ENCODE assay signal across 15 cellular contexts in genomic region chr9:130331573-130331972, GRCh38.
A peak's percentile ranks its signal among the peaks of the same experiment; 100 is the strongest.
DNase-seq lines count a peak whose midpoint lies in the region; ATAC-seq and TF ChIP-seq lines count a peak whose summit lies in the region.
"Had no signal": no experiment of that assay in that cellular context is flagged by ENCODE, and none has a peak within 500 bp of the region (broad histone marks: within the 10 kb centered on the region; RNA-seq: fewer than 3 reads in every experiment).

No MANE protein-coding gene starts in this region.

- intact Hi-C loops in psoas muscle (cut with DNase I) (no loop called here), ascending aorta (cut with DNase I) (no loop called here)

- no peaks in the 10 kb centered on the region for H3K4me1 ChIP-seq in psoas muscle
- no peaks in the 10 kb centered on the region for H3K4me1 ChIP-seq in ascending aorta
- H3K4me1 ChIP-seq: breast epithelium had no signal

- H3K4me3 ChIP-seq in AG10803 (ENCODE audit: low read length) (no peak overlapping the region), psoas muscle (no peak overlapping the region), ascending aorta (no peak overlapping the region)
- H3K4me3 ChIP-seq: breast epithelium had no signal

- TF ChIP-seq CTCF in AG10803 (conservative IDR thresholded peaks at IDR 0.05; ENCODE audit: low read length) (no peak), glutamatergic neuron (IDR thresholded peaks at IDR 0.05; ENCODE audit: partially characterized antibody, unreplicated experiment) (no peak), psoas muscle (IDR thresholded peaks at IDR 0.05) (no peak), ascending aorta (IDR thresholded peaks at IDR 0.05) (no peak)

- no peaks in the 10 kb centered on the region for H3K9me3 ChIP-seq in psoas muscle
- no peaks in the 10 kb centered on the region for H3K9me3 ChIP-seq in ascending aorta
- H3K9me3 ChIP-seq: breast epithelium had no signal

- H3K9me3 Mint-ChIP-seq in glutamatergic neuron (ENCODE audit: unreplicated experiment): peaks cover 15% of the 10 kb centered on the region
- H3K9me3 Mint-ChIP-seq: nephron; T-helper 2 cell treated with Interferon-gamma antibody and Interleukin-4, amounts not matched to agents 5 μg/mL and 100 μg/mL, for 36 hours had no signal

- peaks cover 52% of the 10 kb centered on the region for H3K4me1 Mint-ChIP-seq in glutamatergic neuron (ENCODE audit: low read depth, unreplicated experiment)

- H3K27ac ChIP-seq in psoas muscle (peak overlapping the region; percentile 46), ascending aorta (no peak overlapping the region)
- H3K27ac ChIP-seq: C4-2B had no signal

- peak; percentile 29 to 56 (median 52) for ATAC-seq in psoas muscle

- H3K36me3 ChIP-seq in psoas muscle (ENCODE audit: insufficient read depth in 1 of 2, low read depth in 1 of 2) (no peaks in the 10 kb centered on the region), ascending aorta (no peaks in the 10 kb centered on the region)
- H3K36me3 ChIP-seq: breast epithelium had no signal

- 16 to 26% (median 22%) methylated on average over 13 of the region's 13 CpGs for WGBS in psoas muscle, 3 donors

- H3K27ac Mint-ChIP-seq in glutamatergic neuron (ENCODE audit: unreplicated experiment): peak overlapping the region; percentile 52
- H3K27ac Mint-ChIP-seq: nephron; T-helper 2 cell treated with Interferon-gamma antibody and Interleukin-4, amounts not matched to agents 5 μg/mL and 100 μg/mL, for 36 hours had no signal

- peak; percentile 88 for DNase-seq in AG10803 (ENCODE audit: low read depth)
- peak; percentile 10 for DNase-seq in SW480 (ENCODE audit: low spot score)
- no peak for DNase-seq in glutamatergic neuron
- DNase-seq in psoas muscle: peak; percentile 83 to 87
- DNase-seq in SHP77 (lab: John Stamatoyannopoulos, UW): no peak
- DNase-seq in ascending aorta (ENCODE audit: low spot score in 2 of 2): no peak
- DNase-seq in COLO668 (lab: John Stamatoyannopoulos, UW; ENCODE audit: unreplicated experiment): no peak
- no peak for DNase-seq in SIG-M5 (lab: John Stamatoyannopoulos, UW)
- DNase-seq: activated CD8-positive, alpha-beta memory T cell treated with anti-CD3 and anti-CD28 coated beads, Interleukin-2, amount 50 U/mL, for 4 hours; head of caudate nucleus; NCI-H526 treated with DMSO at 0.1 percent for 48 hours had no signal

- H3K27me3 ChIP-seq in psoas muscle (ENCODE audit: insufficient read depth in 3 of 3, low read length in 2 of 3) (peaks cover 0 to 68% (median 22%) of the 10 kb centered on the region in 3 donors), ascending aorta (peaks cover 9% of the 10 kb centered on the region)

- H3K36me3 Mint-ChIP-seq in glutamatergic neuron (ENCODE audit: unreplicated experiment): no peaks in the 10 kb centered on the region

- no peak overlapping the region for H3K4me3 Mint-ChIP-seq in glutamatergic neuron (ENCODE audit: unreplicated experiment)
- H3K4me3 Mint-ChIP-seq: nephron; T-helper 2 cell treated with Interferon-gamma antibody and Interleukin-4, amounts not matched to agents 5 μg/mL and 100 μg/mL, for 36 hours had no signal

- H3K27me3 Mint-ChIP-seq in glutamatergic neuron (ENCODE audit: unreplicated experiment): peaks cover 28% of the 10 kb centered on the region

Comparison
In these comparisons a context has a peak if more than half of its experiments do, and no peak if none do; other contexts are left out.
1. DNase-seq: peak in AG10803 (single experiment), SW480 (single experiment) and psoas muscle (2 of 2); none in glutamatergic neuron (single experiment), SHP77 (0 of 2), ascending aorta (0 of 2), COLO668 (single experiment) and SIG-M5 (single experiment).